22 cellular contexts compared by ENCODE assay signal in genomic region chr5:1384521-1384920, GRCh38. TPM values are rescaled to one million over a fixed set of nuclear protein-coding genes. Genes with fewer than 3 reads are reported as not detected.
DNase-seq lines count a peak whose midpoint lies in the region; ATAC-seq, FAIRE-seq and TF ChIP-seq lines count a peak whose summit lies in the region.
"Had no signal": no experiment of that assay in that cellular context is flagged by ENCODE, and none has a peak within 500 bp of the region (broad histone marks: within the 10 kb centered on the region; RNA-seq: fewer than 3 reads in every experiment).

No MANE protein-coding gene starts in this region.

- H3K36me3 ChIP-seq in K562 (ENCODE audit: control insufficient read depth, insufficient read depth, low read length) (no peaks in the 10 kb centered on the region), lower lobe of right lung (no peaks in the 10 kb centered on the region), osteoblast (ENCODE audit: insufficient read depth, low read length) (no peaks in the 10 kb centered on the region), esophagus muscularis mucosa (no peaks in the 10 kb centered on the region)
- H3K36me3 ChIP-seq: BLaER1 had no signal

- TF ChIP-seq POLR2A in K562 (conservative IDR thresholded peaks at IDR 0.05) (no peak), H54 (IDR thresholded peaks at IDR 0.05; ENCODE audit: low read depth, low read length) (no peak), esophagus muscularis mucosa (IDR thresholded peaks at IDR 0.05; ENCODE audit: low read depth) (no peak)

- no peak for TF ChIP-seq CTCF in K562 (IDR thresholded peaks at IDR 0.05 in 2 of 3, conservative IDR thresholded peaks at IDR 0.05 in 1 of 3; ENCODE audit: insufficient read depth in 2 of 3, low read depth in 1 of 3, low read length in 3 of 3)
- no peak for TF ChIP-seq CTCF in lower lobe of right lung (IDR thresholded peaks at IDR 0.05)
- no peak for TF ChIP-seq CTCF in osteoblast (IDR thresholded peaks at IDR 0.05; ENCODE audit: extremely low read depth, low read depth, low read length)
- TF ChIP-seq CTCF in esophagus muscularis mucosa (IDR thresholded peaks at IDR 0.05): no peak

- ATAC-seq in K562 (no peak), lower lobe of right lung (no peak)
- ATAC-seq: GM12878, HCT116 had no signal

- H3K4me1 Mint-ChIP-seq in activated CD4-positive, alpha-beta T cell treated with anti-CD3 and anti-CD28 coated beads, Interleukin-2, amount 10 ng/mL, durations not matched to agents 24 days and 14 days: peaks cover 16% of the 10 kb centered on the region

- H3K79me2 ChIP-seq in K562 (ENCODE audit: control insufficient read depth, insufficient read depth, low read length): no peaks in the 10 kb centered on the region
- H3K79me2 ChIP-seq in osteoblast (ENCODE audit: insufficient read depth, low read length): no peaks in the 10 kb centered on the region

- DNase-seq in DMS53 (lab: John Stamatoyannopoulos, UW) (peak; percentile 68), DMS53 treated with DMSO at 0.1 percent for 48 hours (lab: John Stamatoyannopoulos, UW; ENCODE audit: unreplicated experiment) (no peak), K562 (ENCODE audit: extremely low read depth in 1 of 4, low spot score in 3 of 4) (no peak), lower lobe of right lung (peak; percentile 34), osteoblast (ENCODE audit: insufficient read length, low spot score, missing footprints) (peak; percentile 71), H54 (ENCODE audit: insufficient read length, low spot score) (no peak), esophagus muscularis mucosa (ENCODE audit: extremely low spot score) (no peak)
- DNase-seq in activated CD4-positive, alpha-beta T cell treated with anti-CD3 and anti-CD28 coated beads, Interleukin-2, amount 10 ng/mL, durations not matched to agents 24 days and 14 days: no peak
- DNase-seq: Calu3; CD4-positive, CD25-positive, alpha-beta regulatory T cell; COR-L47; DMS79; EL; GDM1; GM23248; H9 had no signal

- H3K4me1 ChIP-seq in K562 (replicated peaks in 1 of 2; ENCODE audit: control insufficient read depth in 2 of 2, insufficient read depth in 2 of 2, low read length in 2 of 2) (peaks cover 4 to 26% of the 10 kb centered on the region in 2 experiments; a peak in 3 of 5 replicates), lower lobe of right lung (peaks cover 26% of the 10 kb centered on the region), osteoblast (ENCODE audit: insufficient read depth, low read length) (no peaks in the 10 kb centered on the region), esophagus muscularis mucosa (peaks cover 15 to 30% (median 28%) of the 10 kb centered on the region in 4 donors)

- CTCF ChIA-PET in K562 (lab: Yijun Ruan, JAX; ENCODE audit: low intra/inter-chr PET ratio): no interaction called here

- POLR2A ChIA-PET in K562 (lab: Yijun Ruan, JAX): no interaction called here

- no peak overlapping the region for H3K9ac ChIP-seq in K562 (ENCODE audit: insufficient read depth in 1 of 2, low read depth in 2 of 2, low read length in 2 of 2)
- H3K9ac ChIP-seq: BLaER1, GM23248 had no signal

- in situ Hi-C loops in K562 (cut with MboI): no loop called here

- H3K36me3 Mint-ChIP-seq in activated CD4-positive, alpha-beta T cell treated with anti-CD3 and anti-CD28 coated beads, Interleukin-2, amount 10 ng/mL, durations not matched to agents 24 days and 14 days (ENCODE audit: low read depth): no peaks in the 10 kb centered on the region
- H3K36me3 Mint-ChIP-seq: CD4-positive, CD25-positive, alpha-beta regulatory T cell had no signal

- no peak overlapping the region for H3K27ac Mint-ChIP-seq in activated CD4-positive, alpha-beta T cell treated with anti-CD3 and anti-CD28 coated beads, Interleukin-2, amount 10 ng/mL, durations not matched to agents 24 days and 14 days
- H3K27ac Mint-ChIP-seq: H9 had no signal

- H3K27me3 Mint-ChIP-seq in activated CD4-positive, alpha-beta T cell treated with anti-CD3 and anti-CD28 coated beads, Interleukin-2, amount 10 ng/mL, durations not matched to agents 24 days and 14 days: peaks cover 21% of the 10 kb centered on the region
- H3K27me3 Mint-ChIP-seq: CD4-positive, CD25-positive, alpha-beta regulatory T cell had no signal

- H2AFZ ChIP-seq in K562 (ENCODE audit: low read depth, low read length) (no peak overlapping the region), osteoblast (ENCODE audit: low read length) (no peak overlapping the region)
- H2AFZ ChIP-seq: GM23248 had no signal

- peaks cover 45 to 88% of the 10 kb centered on the region in 2 experiments for H3K27me3 ChIP-seq in K562 (ENCODE audit: control insufficient read depth in 2 of 2, insufficient read depth in 2 of 2, low read length in 2 of 2)
- H3K27me3 ChIP-seq in lower lobe of right lung (ENCODE audit: low read depth): no peaks in the 10 kb centered on the region
- H3K27me3 ChIP-seq in osteoblast (ENCODE audit: insufficient read depth, low read length): peaks cover 35% of the 10 kb centered on the region
- H3K27me3 ChIP-seq in esophagus muscularis mucosa: peaks cover 0 to 60% (median 3%) of the 10 kb centered on the region in 4 donors

- no peak overlapping the region for H3K4me3 Mint-ChIP-seq in activated CD4-positive, alpha-beta T cell treated with anti-CD3 and anti-CD28 coated beads, Interleukin-2, amount 10 ng/mL, durations not matched to agents 24 days and 14 days

- H3K9me3 ChIP-seq in K562 (replicated peaks; ENCODE audit: control insufficient read depth, insufficient read depth, low read depth, low read length) (0 out of 2 replicates have a peak, but pooled peaks cover 4% of the 10 kb centered on the region), lower lobe of right lung (no peaks in the 10 kb centered on the region), osteoblast (ENCODE audit: low read depth, low read length) (no peaks in the 10 kb centered on the region), esophagus muscularis mucosa (no peaks in the 10 kb centered on the region)

- H4K20me1 ChIP-seq in K562 (replicated peaks; ENCODE audit: control insufficient read depth, insufficient read depth, low read length) (peaks cover 12% of the 10 kb centered on the region), osteoblast (ENCODE audit: insufficient read depth, low read length) (no peaks in the 10 kb centered on the region)
- H4K20me1 ChIP-seq: BLaER1 had no signal

- H3K9me3 Mint-ChIP-seq in activated CD4-positive, alpha-beta T cell treated with anti-CD3 and anti-CD28 coated beads, Interleukin-2, amount 10 ng/mL, durations not matched to agents 24 days and 14 days: peaks cover 5% of the 10 kb centered on the region

- no peak overlapping the region for H3K4me3 ChIP-seq in K562
- no peak overlapping the region for H3K4me3 ChIP-seq in lower lobe of right lung
- no peak overlapping the region for H3K4me3 ChIP-seq in osteoblast (ENCODE audit: insufficient read depth, low read length)
- no peak overlapping the region for H3K4me3 ChIP-seq in esophagus muscularis mucosa
- H3K4me3 ChIP-seq: BLaER1, GM12878, GM23248 had no signal

- FAIRE-seq in K562 (lab: Jason Lieb, UNC): no peak
- no peak for FAIRE-seq in H54 (lab: Jason Lieb, UNC)
- FAIRE-seq: A204.1, GM12878, H1 had no signal

- no peak for TF ChIP-seq EP300 in K562 (IDR thresholded peaks at IDR 0.05; ENCODE audit: low read length)
- TF ChIP-seq EP300 in esophagus muscularis mucosa (IDR thresholded peaks at IDR 0.05): no peak

- BruUV-seq in K562 (replicated peaks; lab: Mats Ljungman, UMichigan): no TSS peak

- no peak for TF ChIP-seq RAD21 in K562 (CRISPR knock-in tag; conservative IDR thresholded peaks at IDR 0.05 in 1 of 2, IDR thresholded peaks at IDR 0.05 in 1 of 2)

- WGBS in K562 (ENCODE audit: insufficient coverage, low coverage, missing lambda C conversion rate): 2% methylated on average over 10 of the region's 10 CpGs
- WGBS in esophagus muscularis mucosa: 85% methylated on average over 10 of the region's 10 CpGs

- no peak overlapping the region for H3K27ac ChIP-seq in K562 (ENCODE audit: extremely low read depth, low read depth, low read length)
- H3K27ac ChIP-seq in lower lobe of right lung: no peak overlapping the region
- no peak overlapping the region for H3K27ac ChIP-seq in osteoblast (ENCODE audit: low read depth, low read length)
- no peak overlapping the region for H3K27ac ChIP-seq in esophagus muscularis mucosa (replicated peaks in 1 of 4)
- H3K27ac ChIP-seq: 22Rv1, BLaER1, GM23248 had no signal

- H3K4me2 ChIP-seq in K562 (ENCODE audit: insufficient read depth, low read length): no peak overlapping the region
- H3K4me2 ChIP-seq in osteoblast (ENCODE audit: insufficient read depth, low read length): no peak overlapping the region

- H3K9me1 ChIP-seq in K562 (ENCODE audit: control insufficient read depth, insufficient read depth, low read length): no peaks in the 10 kb centered on the region

- intact Hi-C loops in K562 (cut with micrococcal nuclease) (loop anchor here (10.0 kb wide), 1 partner anchor 260 kb away; no protein-coding TSS in a partner anchor), lower lobe of right lung (cut with DNase I) (no loop called here), esophagus muscularis mucosa (cut with DNase I) (no loop called here)
- intact Hi-C loops in activated CD4-positive, alpha-beta T cell treated with anti-CD3 and anti-CD28 coated beads, Interleukin-2, amount 10 ng/mL, durations not matched to agents 24 days and 14 days (cut with micrococcal nuclease): loop anchor here (2.0 kb wide), 1 partner anchor 40 kb away; the partner anchor contains the start of gene CLPTM1L

RNA-seq across cellular contexts. Expression of gene CLPTM1L, which starts 39.6 kb away (rescaled TPM):
- 215 and 519 TPM in 2 replicates for total RNA-seq in K562 (2011; cell fraction: chromatin; rRNA removed; ENCODE audit: low replicate concordance)
- 574 and 584 TPM in 2 replicates for total RNA-seq in K562 (2011; cell fraction: nucleolus; rRNA removed)
- 409 and 456 TPM in 2 replicates for total RNA-seq in K562 (2011; cell fraction: nucleoplasm; rRNA removed)
- total RNA-seq in K562 (2014; rRNA removed): 217 and 249 TPM in 2 replicates
- 132 and 136 TPM in 2 replicates for total RNA-seq in K562 (2014; rRNA removed; fragmentation: Illumina TruSeq; extraction: Trizol)
- total RNA-seq in K562 (2015; rRNA removed; fragmentation: Illumina TruSeq; extraction: Trizol): 177 and 179 TPM in 2 replicates
- total RNA-seq in K562 (2021): 145 and 152 TPM in 2 replicates
- 130 and 184 TPM in 2 replicates for polyA plus RNA-seq in K562 (2011; rRNA removed)
- 150 and 221 TPM in 2 replicates for polyA plus RNA-seq in K562 (2011; cell fraction: cytosol; rRNA removed)
- polyA plus RNA-seq in K562 (2011; cell fraction: nucleus; rRNA removed): 196 and 245 TPM in 2 replicates
- polyA plus RNA-seq in K562 (2012): 110 and 155 TPM in 2 replicates
- 198 and 213 TPM in 2 replicates for polyA plus RNA-seq in K562 (2014; fragmentation: Illumina TruSeq; extraction: Trizol)
- 10 to 100 TPM in 1 of 2 experiments, 1 to 10 TPM in 1; 3.5 to 14.1 TPM for polyA plus RNA-seq in K562 (2014; fragmentation: Nextera tagmentation; extraction: Ambion mirVana)
- 180 and 181 TPM in 2 replicates for polyA plus RNA-seq in K562 (2014; rRNA removed)
- 112 and 228 TPM in 2 replicates for polyA minus RNA-seq in K562 (2011; rRNA and poly(A)+ RNA removed)
- 74.7 and 93.6 TPM in 2 replicates for polyA minus RNA-seq in K562 (2011; cell fraction: cytosol; rRNA and poly(A)+ RNA removed)
- 73.0 and 82.1 TPM in 2 replicates for polyA minus RNA-seq in K562 (2011; cell fraction: nucleus; rRNA and poly(A)+ RNA removed)
- 135 TPM for total RNA-seq in lower lobe of right lung
- total RNA-seq in osteoblast: 134 and 139 TPM in 2 replicates
- total RNA-seq in esophagus muscularis mucosa: 100 to 1,000 TPM in 3 of 4 donors, 10 to 100 TPM in 1; 96.9 to 139 (median 126) TPM
- 113 and 114 TPM in 2 replicates for total RNA-seq in activated CD4-positive, alpha-beta T cell treated with anti-CD3 and anti-CD28 coated beads, Interleukin-2, amount 10 ng/mL, durations not matched to agents 24 days and 14 days

Comparison
In these comparisons a context has a peak if more than half of its experiments do, and no peak if none do; other contexts are left out.
1. DNase-seq: peak in DMS53 (single experiment), lower lobe of right lung (single experiment) and osteoblast (single experiment); none in DMS53 treated with DMSO at 0.1 percent for 48 hours (single experiment), K562 (0 of 4), H54 (single experiment), esophagus muscularis mucosa (single experiment) and activated CD4-positive, alpha-beta T cell treated with anti-CD3 and anti-CD28 coated beads, Interleukin-2, amount 10 ng/mL, durations not matched to agents 24 days and 14 days (single experiment).
2. intact Hi-C loops: an anchor here in K562 (10.0 kb wide) and activated CD4-positive, alpha-beta T cell treated with anti-CD3 and anti-CD28 coated beads, Interleukin-2, amount 10 ng/mL, durations not matched to agents 24 days and 14 days (2.0 kb wide); none called in lower lobe of right lung and esophagus muscularis mucosa.